8 cellular contexts compared by ENCODE assay signal in the genomic region with DNA sequence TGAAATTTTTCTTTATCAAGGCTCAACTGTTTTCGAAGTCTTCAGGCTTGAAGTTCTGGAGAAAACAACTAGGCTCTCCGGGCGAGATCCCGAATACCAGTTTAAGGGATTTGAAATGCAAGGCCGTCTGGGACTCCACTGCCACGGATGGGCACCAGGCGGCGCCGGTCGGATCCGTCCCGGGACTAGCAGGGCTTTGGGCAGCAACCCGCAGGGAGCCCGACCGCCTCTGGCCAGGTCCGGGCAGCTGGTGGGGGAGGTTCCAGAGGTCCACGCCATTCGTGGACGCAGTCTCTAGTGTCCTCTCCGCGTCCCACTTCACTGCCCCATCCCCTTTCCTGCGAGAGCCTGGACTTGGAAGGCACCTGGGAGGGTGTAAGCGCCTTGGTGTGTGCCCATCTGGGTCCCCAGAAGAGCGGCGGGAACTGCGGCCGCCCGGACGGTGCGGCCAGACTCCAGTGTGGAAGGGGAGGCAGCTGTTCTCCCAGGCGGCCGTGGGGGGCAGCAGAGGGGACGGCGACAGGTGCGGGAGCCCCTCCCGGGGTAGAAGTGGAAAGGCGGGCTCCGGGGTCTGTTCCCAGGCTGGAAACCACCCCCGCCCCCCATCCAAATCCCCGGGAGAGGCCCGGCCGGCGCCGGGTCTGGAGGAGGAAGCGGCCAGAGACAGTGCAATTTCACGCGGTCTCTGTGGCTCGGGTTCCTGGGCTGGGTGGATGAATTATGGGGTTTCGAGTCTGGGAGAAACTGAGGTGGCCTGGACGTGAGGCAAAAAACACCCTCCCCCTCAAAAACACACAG. TPM values are rescaled to one million over a fixed set of nuclear protein-coding genes. Genes with fewer than 3 reads are reported as not detected.
DNase-seq lines count a peak whose midpoint lies in the region; ATAC-seq and TF ChIP-seq lines count a peak whose summit lies in the region.

No MANE protein-coding gene starts in this region.

- peaks cover 5% of the 10 kb centered on the region; the same call in 1 of the 2 replicates for H3K27me3 ChIP-seq in BE2C
- H3K27me3 ChIP-seq in adipocyte (replicated peaks; ENCODE audit: control insufficient read depth, insufficient read depth, low read length), result peaks cover 24% of the 10 kb centered on the region
- no peaks in the 10 kb centered on the region for H3K27me3 ChIP-seq in cardiac muscle cell
- H3K27me3 ChIP-seq in osteoblast (ENCODE audit: insufficient read depth, low read length), result peaks cover 25% of the 10 kb centered on the region

- DNase-seq in BE2C (peak; percentile 86), LHCN-M2 (ENCODE audit: low read depth) (peak; percentile 78), SKM-1 treated with dmso at 0.1 percent for 144 hours (lab: John Stamatoyannopoulos, UW; ENCODE audit: unreplicated experiment) (peak; percentile 26), adipocyte (ENCODE audit: low read depth) (peak; percentile 94), cardiac muscle cell (ENCODE audit: low read depth in 1 of 2, low spot score in 1 of 2) (peak; percentile 86 to 88), osteoblast (ENCODE audit: insufficient read length, low spot score, missing footprints) (peak; percentile 97), ureter (ENCODE audit: low spot score) (peak; percentile 89)

- H4K20me1 ChIP-seq in osteoblast (ENCODE audit: insufficient read depth, low read length), result no peaks in the 10 kb centered on the region

- H3K4me1 ChIP-seq in BE2C (no peaks in the 10 kb centered on the region), adipocyte (ENCODE audit: control insufficient read depth, insufficient read depth, low read length) (peaks cover 16% of the 10 kb centered on the region), cardiac muscle cell (ENCODE audit: low read depth) (peaks cover 22% of the 10 kb centered on the region), osteoblast (ENCODE audit: insufficient read depth, low read length) (peaks cover 9% of the 10 kb centered on the region)

- TF ChIP-seq CTCF in BE2C (IDR thresholded peaks at IDR 0.05; ENCODE audit: low read depth, low read length) (peak; percentile 76), cardiac muscle cell (IDR thresholded peaks at IDR 0.05; ENCODE audit: low read depth, low read length) (peak; percentile 74), osteoblast (IDR thresholded peaks at IDR 0.05; ENCODE audit: extremely low read depth, low read depth, low read length) (peak; percentile 81)

- no peaks in the 10 kb centered on the region for H3K79me2 ChIP-seq in osteoblast (ENCODE audit: insufficient read depth, low read length)

- H3K4me3 ChIP-seq in BE2C (ENCODE audit: low read depth, low read length) (peak overlapping the region; percentile 68), adipocyte (ENCODE audit: low read length) (peak overlapping the region; percentile 84), cardiac muscle cell (peak overlapping the region; percentile 43), osteoblast (ENCODE audit: insufficient read depth, low read length) (peak overlapping the region; percentile 79)

- peak overlapping the region; percentile 69 for H3K9ac ChIP-seq in adipocyte (ENCODE audit: low read length)

- H3K36me3 ChIP-seq in BE2C (no peaks in the 10 kb centered on the region), adipocyte (ENCODE audit: control insufficient read depth, insufficient read depth, low read length, severe bottlenecking) (no peaks in the 10 kb centered on the region), cardiac muscle cell (no peaks in the 10 kb centered on the region), osteoblast (ENCODE audit: insufficient read depth, low read length) (no peaks in the 10 kb centered on the region)

- H2AFZ ChIP-seq in osteoblast (ENCODE audit: low read length), result peak overlapping the region; percentile 96

- H3K4me2 ChIP-seq in osteoblast (ENCODE audit: insufficient read depth, low read length), result peak overlapping the region; percentile 97

- no peaks in the 10 kb centered on the region for H3K9me3 ChIP-seq in BE2C
- no peaks in the 10 kb centered on the region for H3K9me3 ChIP-seq in adipocyte (ENCODE audit: control insufficient read depth, low read length)
- H3K9me3 ChIP-seq in cardiac muscle cell (ENCODE audit: low read depth), result no peaks in the 10 kb centered on the region
- no peaks in the 10 kb centered on the region for H3K9me3 ChIP-seq in osteoblast (ENCODE audit: low read depth, low read length)

- H3K27ac ChIP-seq in cardiac muscle cell (no peak overlapping the region), osteoblast (ENCODE audit: low read depth, low read length) (peak overlapping the region; percentile 48)

- peak; percentile 79 for ATAC-seq in GM19351 (IDR thresholded peaks at IDR 0.05; ENCODE audit: unreplicated experiment)

RNA-seq across cellular contexts. Expression of gene ERBB3, which starts 0.8 kb away (rescaled TPM):
- polyA plus RNA-seq in BE2C (2012; ENCODE audit: insufficient read depth, insufficient read length, low read depth), result 6.3 TPM
- total RNA-seq in LHCN-M2 (2014; rRNA removed), result 1.7 TPM in 1 of 2 replicates, not detected in the other
- polyA plus RNA-seq in LHCN-M2 (2012), result 0.73 TPM
- 22.0 and 26.6 TPM in 2 replicates for total RNA-seq in cardiac muscle cell
- 10.5 and 21.0 TPM in 2 replicates for polyA plus RNA-seq in cardiac muscle cell
- total RNA-seq in osteoblast, result 1.1 and 2.4 TPM in 2 replicates
- total RNA-seq in ureter, result 129 TPM

RNA-seq across cellular contexts. Expression of gene PA2G4, which starts 25.2 kb away (rescaled TPM):
- polyA plus RNA-seq in BE2C (2012; ENCODE audit: insufficient read depth, insufficient read length, low read depth), result 273 TPM
- total RNA-seq in LHCN-M2 (2014; rRNA removed) (247 and 307 TPM in 2 replicates), cardiac muscle cell (166 and 235 TPM in 2 replicates), osteoblast (99.0 and 115 TPM in 2 replicates), ureter (139 TPM)
- 139 TPM for polyA plus RNA-seq in LHCN-M2 (2012)
- 132 and 189 TPM in 2 replicates for polyA plus RNA-seq in cardiac muscle cell

RNA-seq across cellular contexts. Expression of gene RPL41, which starts 37.3 kb away (rescaled TPM):
- 16,588 TPM for polyA plus RNA-seq in BE2C (2012; ENCODE audit: insufficient read depth, insufficient read length, low read depth)
- total RNA-seq in LHCN-M2 (2014; rRNA removed) (1,853 and 1,922 TPM in 2 replicates), cardiac muscle cell (1,416 and 2,307 TPM in 2 replicates), osteoblast (1,930 and 2,844 TPM in 2 replicates), ureter (5,339 TPM)
- 8,168 TPM for polyA plus RNA-seq in LHCN-M2 (2012)
- polyA plus RNA-seq in cardiac muscle cell, result 2,144 and 2,427 TPM in 2 replicates

RNA-seq across cellular contexts. Expression of gene RPS26, which starts 37.4 kb away (rescaled TPM):
- 347 TPM for polyA plus RNA-seq in BE2C (2012; ENCODE audit: insufficient read depth, insufficient read length, low read depth)
- 414 and 1,103 TPM in 2 replicates for total RNA-seq in LHCN-M2 (2014; rRNA removed)
- polyA plus RNA-seq in LHCN-M2 (2012), result 1,475 TPM
- total RNA-seq in cardiac muscle cell, result 535 and 1,293 TPM in 2 replicates
- polyA plus RNA-seq in cardiac muscle cell, result 204 and 252 TPM in 2 replicates
- 162 and 459 TPM in 2 replicates for total RNA-seq in osteoblast
- 57.0 TPM for total RNA-seq in ureter

RNA-seq across cellular contexts. Expression of gene ZC3H10, which starts 38.9 kb away (rescaled TPM):
- polyA plus RNA-seq in BE2C (2012; ENCODE audit: insufficient read depth, insufficient read length, low read depth), result 18.3 TPM
- total RNA-seq in LHCN-M2 (2014; rRNA removed), result 3.6 and 3.8 TPM in 2 replicates
- 3.3 TPM for polyA plus RNA-seq in LHCN-M2 (2012)
- 5.4 and 7.5 TPM in 2 replicates for total RNA-seq in cardiac muscle cell
- polyA plus RNA-seq in cardiac muscle cell, result 7.2 and 10.6 TPM in 2 replicates
- 9.0 and 10.6 TPM in 2 replicates for total RNA-seq in osteoblast
- 9.8 TPM for total RNA-seq in ureter

Comparison
In these comparisons a context has a peak if more than half of its experiments do, and no peak if none do; other contexts are left out.
1. DNase-seq: peak in every context shown above with its lines; median percentile 97 in osteoblast; 94 in adipocyte; 89 in ureter; 87 in cardiac muscle cell; 86 in BE2C; 78 in LHCN-M2; 26 in SKM-1 treated with dmso at 0.1 percent for 144 hours.